Comparison of ENCODE assay signal across 9 cellular contexts in genomic region chr17:29621751-29622194, GRCh38. TPM values are rescaled to one million over a fixed set of nuclear protein-coding genes. Genes with fewer than 3 reads are reported as not detected.
DNase-seq lines count a peak whose midpoint lies in the region; ATAC-seq, FAIRE-seq and TF ChIP-seq lines count a peak whose summit lies in the region.
"Had no signal": no experiment of that assay in that cellular context is flagged by ENCODE, and none has a peak within 500 bp of the region (broad histone marks: within the 10 kb centered on the region; RNA-seq: fewer than 3 reads in every experiment).

No MANE protein-coding gene starts in this region.

- no peak for DNase-seq in heart left ventricle
- no peak for DNase-seq in cardiac septum (ENCODE audit: low spot score)
- DNase-seq in GM12878 (ENCODE audit: low read depth, low spot score) = no peak
- DNase-seq in vagina (ENCODE audit: extremely low spot score in 2 of 2) = no peak
- DNase-seq in NCI-H2029 (lab: John Stamatoyannopoulos, UW) = no peak

- TF ChIP-seq POLR2A in heart left ventricle (IDR thresholded peaks at IDR 0.05) (no peak), GM12878 (IDR thresholded peaks at IDR 0.05; ENCODE audit: low read depth, low read length) (no peak), vagina (IDR thresholded peaks at IDR 0.05) (no peak)

- POLR2A ChIA-PET in GM12878 (lab: Charles Lee) = no interaction called here

- no peaks in the 10 kb centered on the region for H3K27me3 ChIP-seq in heart left ventricle
- H3K27me3 ChIP-seq in GM12878 (replicated peaks in 1 of 2; ENCODE audit: control insufficient read depth in 2 of 2, insufficient read depth in 2 of 2, low read length in 1 of 2) = peaks cover 0 to 1% of the 10 kb centered on the region in 2 experiments; a peak in 1 of 4 replicates
- H3K27me3 ChIP-seq in vagina = no peaks in the 10 kb centered on the region

- H2AFZ ChIP-seq in GM12878 (ENCODE audit: control insufficient read depth, low read depth, low read length) = no peak overlapping the region

- no peak for ATAC-seq in heart left ventricle
- no peak for ATAC-seq in GM12878
- ATAC-seq in esophagus mucosa = no peak
- ATAC-seq in GM19395 (IDR thresholded peaks at IDR 0.05; ENCODE audit: unreplicated experiment) = no peak

- SMC1A ChIA-PET in GM12878 (lab: Charles Lee; ENCODE audit: uncharacterized antibody, unreplicated experiment) = interaction anchor here (0.6 to 1.2 kb wide), 4 partner anchors 37 to 252 kb away, joined by 3 read pairs; no protein-coding TSS in a partner anchor

- RAD21 ChIA-PET in GM12878 (lab: Charles Lee; ENCODE audit: unreplicated experiment) = interaction anchor here (0.9 to 2.3 kb wide), 3 partner anchors 157 to 472 kb away, joined by 3 to 8 read pairs (median 5); no protein-coding TSS in a partner anchor

- H3K4me3 ChIP-seq in heart left ventricle (peak overlapping the region; percentile 51 to 83 (median 72)), GM12878 (peak overlapping the region; percentile 78; the same call in 1 of the 2 replicates), mesodermal cell (ENCODE audit: extremely low read depth, insufficient read depth, low read length, poor library complexity, severe bottlenecking) (peak overlapping the region; percentile 65), vagina (peak overlapping the region; percentile 65 to 71)

- 30 to 50% (median 43%) methylated on average over 8 of the region's 8 CpGs for WGBS in heart left ventricle, 4 donors
- WGBS in GM12878 (ENCODE audit: insufficient coverage, insufficient replicate concordance, low lambda C conversion rate, missing lambda C conversion rate) = 80% methylated on average over 8 of the region's 8 CpGs
- WGBS in mesodermal cell (ENCODE audit: insufficient coverage in 2 of 2), 2 experiments = 68 to 75% methylated on average over 6 to 8 of the region's 8 CpGs

- intact Hi-C loops in heart left ventricle (cut with DNase I) (loop anchor here in 3 of 10 donors (5.0 kb wide), 2 partner anchors 39 to 156 kb away; no protein-coding TSS in a partner anchor), cardiac septum (cut with DNase I) (loop anchor here (2.0 to 5.0 kb wide), 2 partner anchors 21 to 141 kb away; no protein-coding TSS in a partner anchor), GM12878 (cut with micrococcal nuclease; ENCODE audit: unreplicated experiment) (loop anchor here (5.0 kb wide), 1 partner anchor 51 kb away; no protein-coding TSS in a partner anchor), vagina (cut with DNase I) (no loop called here)

- peak overlapping the region; percentile 88 for H3K4me2 ChIP-seq in GM12878 (ENCODE audit: control insufficient read depth, insufficient read depth)

- H3K79me2 ChIP-seq in GM12878 (ENCODE audit: control insufficient read depth, insufficient read depth, low read length) = no peaks in the 10 kb centered on the region

- H3K9ac ChIP-seq in GM12878 (ENCODE audit: control insufficient read depth, insufficient read depth, low read length) = no peak overlapping the region

- H3K36me3 ChIP-seq in heart left ventricle = peaks cover 0 to 4% (median 0%) of the 10 kb centered on the region in 9 donors
- peaks cover 0 to 3% of the 10 kb centered on the region in 2 experiments; a peak in 1 of 4 replicates for H3K36me3 ChIP-seq in GM12878 (ENCODE audit: control insufficient read depth in 2 of 2, insufficient read depth in 2 of 2, low read length in 1 of 2)
- H3K36me3 ChIP-seq in mesodermal cell (ENCODE audit: control insufficient read depth, insufficient read depth, low read length) = peaks cover 9% of the 10 kb centered on the region
- H3K36me3 ChIP-seq in vagina = no peaks in the 10 kb centered on the region

- FAIRE-seq in GM12878 (lab: Jason Lieb, UNC) = no peak
- FAIRE-seq: TTC549 had no signal

- no peak for TF ChIP-seq EP300 in GM12878 (IDR thresholded peaks at IDR 0.05; ENCODE audit: borderline replicate concordance in 1 of 2, control insufficient read depth in 1 of 2, low read depth in 2 of 2, low read length in 2 of 2)

- TF ChIP-seq RAD21 in GM12878 (IDR thresholded peaks at IDR 0.05; ENCODE audit: insufficient read depth, low read depth, low read length) = no peak

- TF ChIP-seq CTCF in heart left ventricle (IDR thresholded peaks at IDR 0.05) (no peak), GM12878 (IDR thresholded peaks at IDR 0.05 in 2 of 3, conservative IDR thresholded peaks at IDR 0.05 in 1 of 3; ENCODE audit: control insufficient read depth in 2 of 3, extremely low read depth in 1 of 3, insufficient read depth in 1 of 3, low read depth in 3 of 3, low read length in 3 of 3) (no peak), vagina (IDR thresholded peaks at IDR 0.05) (no peak)

- H3K4me1 ChIP-seq in heart left ventricle (peaks cover 3 to 72% (median 46%) of the 10 kb centered on the region in 12 donors), GM12878 (ENCODE audit: control insufficient read depth, insufficient read depth, low read length) (peaks cover 19% of the 10 kb centered on the region), mesodermal cell (ENCODE audit: control insufficient read depth, insufficient read depth, low read length, poor library complexity, severe bottlenecking) (peaks cover 10% of the 10 kb centered on the region), vagina (peaks cover 50% of the 10 kb centered on the region)

- in situ Hi-C loops in GM12878 (cut with MboI) = no loop called here

- H3K9me3 ChIP-seq in heart left ventricle (no peaks in the 10 kb centered on the region), GM12878 (replicated peaks; ENCODE audit: control insufficient read depth, insufficient read depth, low read length) (no peaks in the 10 kb centered on the region), mesodermal cell (ENCODE audit: control insufficient read depth, low read length) (no peaks in the 10 kb centered on the region), vagina (no peaks in the 10 kb centered on the region)

- H4K20me1 ChIP-seq in GM12878 (ENCODE audit: control insufficient read depth, insufficient read depth) = peaks cover 3% of the 10 kb centered on the region; the same call in 1 of the 2 replicates

- H3K27ac ChIP-seq in heart left ventricle (peak overlapping the region in 11 of 12 donors; percentile 72 to 98 (median 88)), GM12878 (ENCODE audit: control insufficient read depth, insufficient read depth) (no peak overlapping the region), mesodermal cell (ENCODE audit: low read depth, low read length, severe bottlenecking) (no peak overlapping the region), vagina (peak overlapping the region; percentile 70)

- CTCF ChIA-PET in GM12878 (lab: Yijun Ruan, JAX) = interaction anchor here (0.7 to 5.9 kb wide), 6 partner anchors 41 to 310 kb away, joined by 3 to 114 read pairs (median 4); no protein-coding TSS in a partner anchor

- no TSS peak for BruUV-seq in GM12878 (replicated peaks; lab: Mats Ljungman, UMichigan)

RNA-seq across cellular contexts. Expression of gene CORO6, which starts 0.9 kb away (rescaled TPM):
- 100 to 1,000 TPM in 3 of 9 donors, 10 to 100 TPM in 6; 72.1 to 115 (median 95.5) TPM for total RNA-seq in heart left ventricle
- polyA plus RNA-seq in heart left ventricle = 10 to 100 TPM; 50.7 to 96.2 TPM
- total RNA-seq in cardiac septum = 128 TPM
- 4.0 and 4.3 TPM in 2 replicates for total RNA-seq in GM12878 (2013; cell fraction: nucleolus; rRNA removed)
- 2.6 and 3.6 TPM in 2 replicates for total RNA-seq in GM12878 (2014; rRNA removed)
- 0.63 and 0.69 TPM in 2 replicates for total RNA-seq in GM12878 (2014; rRNA removed; fragmentation: Illumina TruSeq; extraction: Trizol)
- 3.2 and 3.7 TPM in 2 replicates for total RNA-seq in GM12878 (2021)
- polyA plus RNA-seq in GM12878 (2011; ENCODE audit: low read depth) = 0.80 TPM
- polyA plus RNA-seq in GM12878 (2011; rRNA removed) = 0.69 and 0.87 TPM in 2 replicates
- 0.60 and 0.99 TPM in 2 replicates for polyA plus RNA-seq in GM12878 (2011; cell fraction: cytosol; rRNA removed)
- polyA plus RNA-seq in GM12878 (2011; cell fraction: nucleus; rRNA removed) = 12.2 and 15.8 TPM in 2 replicates
- 2.5 and 2.6 TPM in 2 replicates for polyA plus RNA-seq in GM12878 (2012)
- polyA plus RNA-seq in GM12878 (2014; fragmentation: Illumina TruSeq; extraction: Trizol) = 1.3 and 1.9 TPM in 2 replicates
- under 1 TPM in 1 of 2 experiments, not detected in 1; 0.26 TPM for polyA plus RNA-seq in GM12878 (2014; fragmentation: Nextera tagmentation; extraction: Ambion mirVana)
- polyA plus RNA-seq in GM12878 (2014; rRNA removed) = 5.0 and 5.4 TPM in 2 replicates
- polyA plus RNA-seq in GM12878 (2016; fragmentation: Nextera tagmentation; extraction: Ambion mirVana) = 1 to 10 TPM; 1.7 to 3.3 TPM
- 0.72 and 1.2 TPM in 2 replicates for polyA minus RNA-seq in GM12878 (2011; rRNA and poly(A)+ RNA removed)
- not detected in 2 replicates for polyA minus RNA-seq in GM12878 (2011; cell fraction: cytosol; rRNA and poly(A)+ RNA removed)
- 1.6 and 2.0 TPM in 2 replicates for polyA minus RNA-seq in GM12878 (2011; cell fraction: nucleus; rRNA and poly(A)+ RNA removed)
- polyA plus RNA-seq in mesodermal cell (2013, experiment 1 of 2) = 21.6 TPM
- polyA plus RNA-seq in mesodermal cell (2013, experiment 2 of 2) = 16.5 TPM
- total RNA-seq in vagina = 23.6 TPM
- 1.4 TPM for total RNA-seq in esophagus mucosa

RNA-seq across cellular contexts. Expression of gene ANKRD13B, which starts 28.8 kb away (rescaled TPM):
- total RNA-seq in heart left ventricle (1 to 10 TPM; 4.4 to 9.9 (median 6.1) TPM), cardiac septum (8.1 TPM), GM12878 (2014; rRNA removed) (7.1 and 8.5 TPM in 2 replicates), GM12878 (2014; rRNA removed; fragmentation: Illumina TruSeq; extraction: Trizol) (2.5 and 2.9 TPM in 2 replicates), GM12878 (2021) (14.0 and 15.0 TPM in 2 replicates), vagina (7.9 TPM), esophagus mucosa (2.7 TPM)
- polyA plus RNA-seq in heart left ventricle (10 to 100 TPM in 1 of 2 donors, 1 to 10 TPM in 1; 4.1 to 12.7 TPM), GM12878 (2011; rRNA removed) (1.3 and 3.0 TPM in 2 replicates), GM12878 (2014; fragmentation: Illumina TruSeq; extraction: Trizol) (1.5 and 4.0 TPM in 2 replicates), GM12878 (2014; fragmentation: Nextera tagmentation; extraction: Ambion mirVana) (under 1 TPM; 0.18 to 0.53 TPM), GM12878 (2014; rRNA removed) (14.9 and 15.9 TPM in 2 replicates), GM12878 (2016; fragmentation: Nextera tagmentation; extraction: Ambion mirVana) (1 to 10 TPM; 1.6 to 2.1 TPM)
- total RNA-seq in GM12878 (2013; cell fraction: nucleolus; rRNA removed) = 12.6 and 16.8 TPM in 2 replicates
- polyA plus RNA-seq in GM12878 (2011; ENCODE audit: low read depth) = 0.56 TPM
- polyA plus RNA-seq in GM12878 (2011; cell fraction: cytosol; rRNA removed) = 3.2 and 6.8 TPM in 2 replicates
- polyA plus RNA-seq in GM12878 (2011; cell fraction: nucleus; rRNA removed) = 64.3 and 77.7 TPM in 2 replicates
- 2.0 and 3.5 TPM in 2 replicates for polyA plus RNA-seq in GM12878 (2012)
- polyA minus RNA-seq in GM12878 (2011; rRNA and poly(A)+ RNA removed) = 2.6 and 5.8 TPM in 2 replicates
- polyA minus RNA-seq in GM12878 (2011; cell fraction: cytosol; rRNA and poly(A)+ RNA removed) = 3.2 and 4.6 TPM in 2 replicates
- polyA minus RNA-seq in GM12878 (2011; cell fraction: nucleus; rRNA and poly(A)+ RNA removed) = 8.9 and 16.6 TPM in 2 replicates
- 10.7 TPM for polyA plus RNA-seq in mesodermal cell (2013, experiment 1 of 2)
- polyA plus RNA-seq in mesodermal cell (2013, experiment 2 of 2) = 5.9 TPM

RNA-seq across cellular contexts. Expression of gene GIT1, which starts 32.3 kb away (rescaled TPM):
- 10 to 100 TPM; 23.1 to 52.9 (median 31.4) TPM for total RNA-seq in heart left ventricle
- 10 to 100 TPM; 23.0 to 37.8 TPM for polyA plus RNA-seq in heart left ventricle
- 36.2 TPM for total RNA-seq in cardiac septum
- total RNA-seq in GM12878 (2013; cell fraction: nucleolus; rRNA removed) = 31.4 and 40.8 TPM in 2 replicates
- total RNA-seq in GM12878 (2014; rRNA removed) = 24.2 and 30.6 TPM in 2 replicates
- 15.4 and 16.1 TPM in 2 replicates for total RNA-seq in GM12878 (2014; rRNA removed; fragmentation: Illumina TruSeq; extraction: Trizol)
- total RNA-seq in GM12878 (2021) = 45.1 and 45.3 TPM in 2 replicates
- 6.9 TPM for polyA plus RNA-seq in GM12878 (2011; ENCODE audit: low read depth)
- polyA plus RNA-seq in GM12878 (2011; rRNA removed) = 11.3 and 25.6 TPM in 2 replicates
- polyA plus RNA-seq in GM12878 (2011; cell fraction: cytosol; rRNA removed) = 19.7 and 24.9 TPM in 2 replicates
- polyA plus RNA-seq in GM12878 (2011; cell fraction: nucleus; rRNA removed) = 76.5 and 89.1 TPM in 2 replicates
- polyA plus RNA-seq in GM12878 (2012) = 19.0 and 19.4 TPM in 2 replicates
- 20.0 and 32.4 TPM in 2 replicates for polyA plus RNA-seq in GM12878 (2014; fragmentation: Illumina TruSeq; extraction: Trizol)
- under 1 TPM; 0.24 to 0.58 TPM for polyA plus RNA-seq in GM12878 (2014; fragmentation: Nextera tagmentation; extraction: Ambion mirVana)
- 33.7 and 34.2 TPM in 2 replicates for polyA plus RNA-seq in GM12878 (2014; rRNA removed)
- 1 to 10 TPM; 4.4 to 4.9 TPM for polyA plus RNA-seq in GM12878 (2016; fragmentation: Nextera tagmentation; extraction: Ambion mirVana)
- polyA minus RNA-seq in GM12878 (2011; rRNA and poly(A)+ RNA removed) = 24.4 and 31.5 TPM in 2 replicates
- polyA minus RNA-seq in GM12878 (2011; cell fraction: cytosol; rRNA and poly(A)+ RNA removed) = 15.8 and 24.1 TPM in 2 replicates
- polyA minus RNA-seq in GM12878 (2011; cell fraction: nucleus; rRNA and poly(A)+ RNA removed) = 33.0 and 56.8 TPM in 2 replicates
- polyA plus RNA-seq in mesodermal cell (2013, experiment 1 of 2) = 57.7 TPM
- polyA plus RNA-seq in mesodermal cell (2013, experiment 2 of 2) = 43.1 TPM
- total RNA-seq in vagina = 39.8 TPM
- 28.7 TPM for total RNA-seq in esophagus mucosa

RNA-seq across cellular contexts. Expression of gene TP53I13, which starts 53.3 kb away (rescaled TPM):
- total RNA-seq in heart left ventricle (10 to 100 TPM; 23.8 to 65.5 (median 38.3) TPM), cardiac septum (31.9 TPM), GM12878 (2014; rRNA removed) (30.9 and 33.4 TPM in 2 replicates), GM12878 (2014; rRNA removed; fragmentation: Illumina TruSeq; extraction: Trizol) (8.6 and 10.4 TPM in 2 replicates), GM12878 (2021) (38.5 and 40.1 TPM in 2 replicates), vagina (61.1 TPM), esophagus mucosa (13.4 TPM)
- polyA plus RNA-seq in heart left ventricle (10 to 100 TPM; 65.1 to 93.0 TPM), GM12878 (2011; rRNA removed) (5.5 and 8.8 TPM in 2 replicates), GM12878 (2014; fragmentation: Illumina TruSeq; extraction: Trizol) (0.97 and 4.5 TPM in 2 replicates), GM12878 (2014; fragmentation: Nextera tagmentation; extraction: Ambion mirVana) (under 1 TPM in 1 of 2 experiments, not detected in 1; 0.31 TPM), GM12878 (2014; rRNA removed) (45.1 and 54.2 TPM in 2 replicates), GM12878 (2016; fragmentation: Nextera tagmentation; extraction: Ambion mirVana) (10 to 100 TPM; 19.5 to 22.9 TPM)
- 36.6 and 40.4 TPM in 2 replicates for total RNA-seq in GM12878 (2013; cell fraction: nucleolus; rRNA removed)
- 5.4 TPM for polyA plus RNA-seq in GM12878 (2011; ENCODE audit: low read depth)
- 9.9 and 18.4 TPM in 2 replicates for polyA plus RNA-seq in GM12878 (2011; cell fraction: cytosol; rRNA removed)
- 229 and 261 TPM in 2 replicates for polyA plus RNA-seq in GM12878 (2011; cell fraction: nucleus; rRNA removed)
- polyA plus RNA-seq in GM12878 (2012) = 25.2 and 26.9 TPM in 2 replicates
- 3.3 and 10.7 TPM in 2 replicates for polyA minus RNA-seq in GM12878 (2011; rRNA and poly(A)+ RNA removed)
- polyA minus RNA-seq in GM12878 (2011; cell fraction: cytosol; rRNA and poly(A)+ RNA removed) = 4.1 and 7.7 TPM in 2 replicates
- 26.0 and 38.0 TPM in 2 replicates for polyA minus RNA-seq in GM12878 (2011; cell fraction: nucleus; rRNA and poly(A)+ RNA removed)
- polyA plus RNA-seq in mesodermal cell (2013, experiment 1 of 2) = 42.6 TPM
- polyA plus RNA-seq in mesodermal cell (2013, experiment 2 of 2) = 31.8 TPM

RNA-seq across cellular contexts. Expression of gene ABHD15, which starts 54.9 kb away (rescaled TPM):
- total RNA-seq in heart left ventricle = 10 to 100 TPM in 2 of 9 donors, 1 to 10 TPM in 7; 5.3 to 13.1 (median 9.0) TPM
- polyA plus RNA-seq in heart left ventricle = 1 to 10 TPM; 4.0 to 8.2 TPM
- 5.8 TPM for total RNA-seq in cardiac septum
- total RNA-seq in GM12878 (2013; cell fraction: nucleolus; rRNA removed) = 7.5 and 8.0 TPM in 2 replicates
- total RNA-seq in GM12878 (2014; rRNA removed) = 6.5 and 7.5 TPM in 2 replicates
- total RNA-seq in GM12878 (2014; rRNA removed; fragmentation: Illumina TruSeq; extraction: Trizol) = 5.1 and 5.2 TPM in 2 replicates
- 9.0 and 9.2 TPM in 2 replicates for total RNA-seq in GM12878 (2021)
- polyA plus RNA-seq in GM12878 (2011; ENCODE audit: low read depth) = 2.0 TPM
- 4.1 and 4.7 TPM in 2 replicates for polyA plus RNA-seq in GM12878 (2011; rRNA removed)
- 4.1 and 5.8 TPM in 2 replicates for polyA plus RNA-seq in GM12878 (2011; cell fraction: cytosol; rRNA removed)
- 5.9 and 6.4 TPM in 2 replicates for polyA plus RNA-seq in GM12878 (2011; cell fraction: nucleus; rRNA removed)
- 3.5 and 4.7 TPM in 2 replicates for polyA plus RNA-seq in GM12878 (2012)
- polyA plus RNA-seq in GM12878 (2014; fragmentation: Illumina TruSeq; extraction: Trizol) = 5.3 and 5.8 TPM in 2 replicates
- 1 to 10 TPM; 2.1 to 2.6 TPM for polyA plus RNA-seq in GM12878 (2014; fragmentation: Nextera tagmentation; extraction: Ambion mirVana)
- polyA plus RNA-seq in GM12878 (2014; rRNA removed) = 5.9 and 6.1 TPM in 2 replicates
- 1 to 10 TPM; 2.6 to 3.9 TPM for polyA plus RNA-seq in GM12878 (2016; fragmentation: Nextera tagmentation; extraction: Ambion mirVana)
- 5.5 and 8.8 TPM in 2 replicates for polyA minus RNA-seq in GM12878 (2011; rRNA and poly(A)+ RNA removed)
- 3.5 and 3.7 TPM in 2 replicates for polyA minus RNA-seq in GM12878 (2011; cell fraction: cytosol; rRNA and poly(A)+ RNA removed)
- polyA minus RNA-seq in GM12878 (2011; cell fraction: nucleus; rRNA and poly(A)+ RNA removed) = 3.4 and 6.5 TPM in 2 replicates
- polyA plus RNA-seq in mesodermal cell (2013, experiment 1 of 2) = 1.4 TPM
- polyA plus RNA-seq in mesodermal cell (2013, experiment 2 of 2) = 1.5 TPM
- total RNA-seq in vagina = 13.3 TPM
- 2.5 TPM for total RNA-seq in esophagus mucosa

Comparison
In these comparisons a context has a peak if more than half of its experiments do, and no peak if none do; other contexts are left out.
1. H3K27ac ChIP-seq: peak in heart left ventricle (11 of 12) and vagina (single experiment); none in GM12878 (single experiment) and mesodermal cell (single experiment).
2. Peak in every context shown above with its lines, with median percentiles within 50 percentile points of each other: H3K4me3 ChIP-seq.